Comparison of ENCODE assay signal across 23 cellular contexts in genomic region chr12:62763319-62763718, GRCh38.
"Had no signal": no experiment of that assay in that cellular context is flagged by ENCODE, and none has a peak within 500 bp of the region (broad histone marks: within the 10 kb centered on the region; RNA-seq: fewer than 3 reads in every experiment).

No MANE protein-coding gene starts in this region.

- H3K27me3 Mint-ChIP-seq: type B pancreatic cell had no signal

- DNase-seq: activated CD4-positive, alpha-beta T cell treated with anti-CD3 and anti-CD28 coated beads for 36 hours; activated CD4-positive, alpha-beta T cell treated with anti-CD3 and anti-CD28 coated beads, Interleukin-2, amount 50 U/mL, for 48 hours; activated naive CD4-positive, alpha-beta T cell treated with Interleukin-2 at 50 U/mL for 16 hours; activated naive CD8-positive, alpha-beta T cell treated with anti-CD3 and anti-CD28 coated beads, Interleukin-2, amount 10 ng/mL, durations not matched to agents 7 days and 5 days; activated T-cell treated with anti-CD3 and anti-CD28 coated beads, Interleukin-2, amount 50 U/mL, for 48 hours; amygdala; colonic mucosa; dorsolateral prefrontal cortex; effector memory CD8-positive, alpha-beta T cell; esophagus squamous epithelium; head of caudate nucleus; kidney; occipital lobe; stimulated activated CD4-positive, alpha-beta T cell treated with anti-CD3 and anti-CD28 coated beads, Interleukin-15, amount 100 ng/mL, for 24 hours; stimulated activated CD4-positive, alpha-beta T cell treated with anti-CD3 and anti-CD28 coated beads, Interleukin-2, amount 100 ng/mL, for 48 hours; stimulated activated naive CD4-positive, alpha-beta T cell; T-helper 9 cell had no signal

- ATAC-seq: activated CD4-positive, alpha-beta T cell treated with anti-CD3 and anti-CD28 coated beads for 36 hours; effector memory CD8-positive, alpha-beta T cell; gastroesophageal sphincter; left lobe of liver had no signal

- H3K4me3 ChIP-seq: colonic mucosa, dorsolateral prefrontal cortex, esophagus squamous epithelium, gastroesophageal sphincter, lung, smooth muscle cell, testis had no signal

- H3K4me1 ChIP-seq: colonic mucosa, esophagus squamous epithelium, gastroesophageal sphincter had no signal

- H3K27me3 ChIP-seq: colonic mucosa, dorsolateral prefrontal cortex, esophagus squamous epithelium, gastroesophageal sphincter, testis had no signal

- H3K27ac ChIP-seq: colonic mucosa, dorsolateral prefrontal cortex, esophagus squamous epithelium had no signal

- H3K27ac Mint-ChIP-seq: activated CD4-positive, alpha-beta T cell treated with anti-CD3 and anti-CD28 coated beads for 36 hours; activated naive CD8-positive, alpha-beta T cell treated with anti-CD3 and anti-CD28 coated beads, Interleukin-2, amount 10 ng/mL, durations not matched to agents 7 days and 5 days; effector memory CD8-positive, alpha-beta T cell had no signal

- H3K36me3 ChIP-seq: colonic mucosa, esophagus squamous epithelium, gastroesophageal sphincter had no signal

- H3K36me3 Mint-ChIP-seq: activated naive CD8-positive, alpha-beta T cell treated with anti-CD3 and anti-CD28 coated beads, Interleukin-2, amount 10 ng/mL, durations not matched to agents 7 days and 5 days had no signal

- H3K4me2 ChIP-seq: smooth muscle cell had no signal

- H3K9me3 Mint-ChIP-seq: effector memory CD8-positive, alpha-beta T cell had no signal

- H3K4me3 Mint-ChIP-seq: activated CD4-positive, alpha-beta T cell treated with anti-CD3 and anti-CD28 coated beads for 36 hours; activated naive CD8-positive, alpha-beta T cell treated with anti-CD3 and anti-CD28 coated beads, Interleukin-2, amount 10 ng/mL, durations not matched to agents 7 days and 5 days; effector memory CD8-positive, alpha-beta T cell; type B pancreatic cell had no signal

- H3K9me3 ChIP-seq: colonic mucosa, esophagus squamous epithelium, gastroesophageal sphincter, testis had no signal
